In genomic region chr20:38907918-38908677, GRCh38 we compare ENCODE assay signal across 15 cellular contexts. TPM values are rescaled to one million over a fixed set of nuclear protein-coding genes. Genes with fewer than 3 reads are reported as not detected.
DNase-seq lines count a peak whose midpoint lies in the region; ATAC-seq lines count a peak whose summit lies in the region.
"Had no signal": no experiment of that assay in that cellular context is flagged by ENCODE, and none has a peak within 500 bp of the region (broad histone marks: within the 10 kb centered on the region; RNA-seq: fewer than 3 reads in every experiment).

No MANE protein-coding gene starts in this region.

- H3K9me3 Mint-ChIP-seq in stimulated activated naive CD8-positive, alpha-beta T cell treated with anti-CD3 and anti-CD28 coated beads, Interleukin-15, Interleukin-2, amounts not matched to agents 100 ng/mL and 50 ng/mL, for 24 hours: no peaks in the 10 kb centered on the region
- H3K9me3 Mint-ChIP-seq in stimulated activated naive CD8-positive, alpha-beta T cell treated with anti-CD3 and anti-CD28 coated beads, Interleukin-15, amount 100 ng/mL, for 72 hours: peaks cover 7 to 9% of the 10 kb centered on the region in 2 donors
- H3K9me3 Mint-ChIP-seq in central memory CD8-positive, alpha-beta T cell: peaks cover 6% of the 10 kb centered on the region

- intact Hi-C loops in posterior vena cava (cut with DNase I): no loop called here

- H3K4me3 Mint-ChIP-seq in stimulated activated naive CD8-positive, alpha-beta T cell treated with anti-CD3 and anti-CD28 coated beads, Interleukin-15, Interleukin-2, amounts not matched to agents 100 ng/mL and 50 ng/mL, for 24 hours: no peak overlapping the region
- no peak overlapping the region for H3K4me3 Mint-ChIP-seq in stimulated activated naive CD8-positive, alpha-beta T cell treated with anti-CD3 and anti-CD28 coated beads, Interleukin-15, amount 100 ng/mL, for 72 hours
- no peak overlapping the region for H3K4me3 Mint-ChIP-seq in central memory CD8-positive, alpha-beta T cell

- no peak for DNase-seq in stimulated activated naive CD8-positive, alpha-beta T cell treated with anti-CD3 and anti-CD28 coated beads, Interleukin-15, amount 100 ng/mL, for 72 hours
- DNase-seq in central memory CD8-positive, alpha-beta T cell (ENCODE audit: low spot score in 2 of 2): no peak
- DNase-seq in posterior vena cava (ENCODE audit: low spot score): peak; percentile 5
- no peak for DNase-seq in hypothalamus (lab: John Stamatoyannopoulos, UW)
- DNase-seq in retina: no peak
- DNase-seq: DMS 273 treated with DMSO at 0.1 percent for 48 hours, GDM1, GM23248, NCI-H1417 treated with DMSO at 0.1 percent for 48 hours, NCI-H2029, NCI-H748 treated with DMSO at 0.1 percent for 48 hours had no signal

- H3K36me3 Mint-ChIP-seq in stimulated activated naive CD8-positive, alpha-beta T cell treated with anti-CD3 and anti-CD28 coated beads, Interleukin-15, Interleukin-2, amounts not matched to agents 100 ng/mL and 50 ng/mL, for 24 hours (ENCODE audit: low read depth): peaks cover 73% of the 10 kb centered on the region
- peaks cover 81% of the 10 kb centered on the region for H3K36me3 Mint-ChIP-seq in central memory CD8-positive, alpha-beta T cell (ENCODE audit: insufficient read depth)

- ATAC-seq in stimulated activated naive CD8-positive, alpha-beta T cell treated with anti-CD3 and anti-CD28 coated beads, Interleukin-15, amount 100 ng/mL, for 72 hours: no peak
- no peak for ATAC-seq in central memory CD8-positive, alpha-beta T cell (replicated peaks; ENCODE audit: extremely low read depth, poor library complexity, severe bottlenecking)
- no peak for ATAC-seq in HG03280 (IDR thresholded peaks at IDR 0.05; ENCODE audit: unreplicated experiment)
- ATAC-seq: HCT116, K562 had no signal

- peak overlapping the region; percentile 17 for H3K27ac Mint-ChIP-seq in stimulated activated naive CD8-positive, alpha-beta T cell treated with anti-CD3 and anti-CD28 coated beads, Interleukin-15, Interleukin-2, amounts not matched to agents 100 ng/mL and 50 ng/mL, for 24 hours
- H3K27ac Mint-ChIP-seq in stimulated activated naive CD8-positive, alpha-beta T cell treated with anti-CD3 and anti-CD28 coated beads, Interleukin-15, amount 100 ng/mL, for 72 hours: peak overlapping the region in 1 of 2 donors; percentile 79
- H3K27ac Mint-ChIP-seq in central memory CD8-positive, alpha-beta T cell (ENCODE audit: low read depth): peak overlapping the region; percentile 79

- H3K27me3 Mint-ChIP-seq in stimulated activated naive CD8-positive, alpha-beta T cell treated with anti-CD3 and anti-CD28 coated beads, Interleukin-15, Interleukin-2, amounts not matched to agents 100 ng/mL and 50 ng/mL, for 24 hours: no peaks in the 10 kb centered on the region
- no peaks in the 10 kb centered on the region for H3K27me3 Mint-ChIP-seq in stimulated activated naive CD8-positive, alpha-beta T cell treated with anti-CD3 and anti-CD28 coated beads, Interleukin-15, amount 100 ng/mL, for 72 hours
- no peaks in the 10 kb centered on the region for H3K27me3 Mint-ChIP-seq in central memory CD8-positive, alpha-beta T cell

- no peaks in the 10 kb centered on the region for H3K4me1 Mint-ChIP-seq in stimulated activated naive CD8-positive, alpha-beta T cell treated with anti-CD3 and anti-CD28 coated beads, Interleukin-15, Interleukin-2, amounts not matched to agents 100 ng/mL and 50 ng/mL, for 24 hours (ENCODE audit: low read depth)
- H3K4me1 Mint-ChIP-seq in stimulated activated naive CD8-positive, alpha-beta T cell treated with anti-CD3 and anti-CD28 coated beads, Interleukin-15, amount 100 ng/mL, for 72 hours: no peaks in the 10 kb centered on the region
- H3K4me1 Mint-ChIP-seq in central memory CD8-positive, alpha-beta T cell: peaks cover 21% of the 10 kb centered on the region

RNA-seq across cellular contexts. Expression of gene FAM83D, which starts 18.1 kb away (rescaled TPM):
- total RNA-seq in posterior vena cava: 10 to 100 TPM; 72.1 to 94.3 TPM

RNA-seq across cellular contexts. Expression of gene DHX35, which starts 54.0 kb away (rescaled TPM):
- 10 to 100 TPM; 12.1 to 13.9 TPM for total RNA-seq in posterior vena cava
